ENCODE assay signal across 10 cellular contexts in the genomic region with DNA sequence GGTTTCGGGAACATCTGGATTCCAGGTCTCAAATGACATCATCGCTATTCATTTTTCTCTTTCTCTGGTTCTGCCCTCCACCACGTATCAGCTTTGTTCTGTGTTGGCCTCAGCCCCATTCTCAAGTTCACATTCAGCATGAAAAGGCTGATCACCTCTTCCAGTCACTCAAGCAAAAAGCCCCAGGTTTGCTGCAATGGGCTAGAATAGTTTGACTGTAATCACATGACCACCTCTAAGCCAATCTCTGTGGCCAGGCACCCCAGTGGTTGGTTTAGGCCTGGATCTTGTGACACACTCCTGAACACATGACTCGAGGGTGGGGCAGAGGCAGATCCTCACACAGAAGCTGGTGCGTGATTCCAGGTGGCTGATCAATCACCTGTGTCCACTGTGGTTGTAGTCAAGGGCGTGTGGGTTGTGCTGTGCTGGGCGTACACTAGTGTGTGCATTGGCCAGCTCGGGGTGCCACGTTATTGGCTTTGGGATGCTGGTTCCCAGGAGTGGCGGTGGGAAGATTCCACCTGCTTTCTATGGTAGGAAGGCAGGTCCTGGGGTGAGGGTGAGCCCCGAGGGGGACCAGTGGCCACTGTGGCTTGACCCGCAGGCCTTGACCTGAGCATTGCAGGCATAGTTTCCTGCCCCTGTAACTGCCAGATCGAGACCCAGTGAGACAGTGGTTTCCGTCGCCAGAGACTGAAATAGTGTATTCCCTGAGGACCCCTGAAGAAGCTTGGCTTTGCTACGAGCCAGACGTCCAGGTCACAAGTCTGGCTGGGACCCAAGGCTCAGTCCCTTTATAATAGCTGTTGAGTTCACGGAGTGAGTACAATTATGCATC. TPM values are rescaled to one million over a fixed set of nuclear protein-coding genes. Genes with fewer than 3 reads are reported as not detected.
DNase-seq lines count a peak whose midpoint lies in the region; ATAC-seq and TF ChIP-seq lines count a peak whose summit lies in the region.
"Had no signal": no experiment of that assay in that cellular context is flagged by ENCODE, and none has a peak within 500 bp of the region (broad histone marks: within the 10 kb centered on the region; RNA-seq: fewer than 3 reads in every experiment).

No MANE protein-coding gene starts in this region.

- ATAC-seq in GM19463 (IDR thresholded peaks at IDR 0.05; ENCODE audit: unreplicated experiment) (peak; percentile 94), HG03457 (IDR thresholded peaks at IDR 0.05; ENCODE audit: unreplicated experiment) (peak; percentile 77), left ventricle myocardium superior (peak; percentile 14)

- peak; percentile 63 for DNase-seq in GM12864 (ENCODE audit: low read depth)
- DNase-seq in left ventricle myocardium superior: peak; percentile 45
- no peak for DNase-seq in colonic mucosa
- no peak for DNase-seq in NCI-H2107 treated with DMSO at 0.1 percent for 48 hours (lab: John Stamatoyannopoulos, UW; ENCODE audit: unreplicated experiment)
- DNase-seq in GF-D8 (lab: John Stamatoyannopoulos, UW): no peak
- DNase-seq in inferior parietal cortex (ENCODE audit: extremely low spot score): no peak

- H3K27ac ChIP-seq in colonic mucosa: no peak overlapping the region
- H3K27ac ChIP-seq: cardiac muscle cell had no signal

- H3K4me1 ChIP-seq in colonic mucosa: peaks cover 4% of the 10 kb centered on the region

- intact Hi-C loops in left ventricle myocardium superior (cut with micrococcal nuclease): no loop called here
- intact Hi-C loops in colonic mucosa (cut with DNase I): no loop called here

- H3K27me3 ChIP-seq in colonic mucosa: no peaks in the 10 kb centered on the region
- H3K27me3 ChIP-seq: cardiac muscle cell had no signal

- no peaks in the 10 kb centered on the region for H3K9me3 ChIP-seq in colonic mucosa

- no peaks in the 10 kb centered on the region for H3K36me3 ChIP-seq in colonic mucosa
- H3K36me3 ChIP-seq: cardiac muscle cell had no signal

- TF ChIP-seq CTCF in GM12864 (IDR thresholded peaks at IDR 0.05; ENCODE audit: low read depth, low read length, missing control alignments): no peak
- no peak for TF ChIP-seq CTCF in colonic mucosa (IDR thresholded peaks at IDR 0.05)

- H3K9ac ChIP-seq in colonic mucosa (ENCODE audit: low read depth in 2 of 2, low read length in 2 of 2): no peak overlapping the region

- H3K4me3 ChIP-seq in GM12864 (ENCODE audit: low read depth, low read length) (no peak overlapping the region), colonic mucosa (no peak overlapping the region)
- H3K4me3 ChIP-seq: cardiac muscle cell had no signal

RNA-seq across cellular contexts. Expression of a gene that starts 12.0 kb away (rescaled TPM):
- total RNA-seq in left ventricle myocardium superior (29.9 TPM), colonic mucosa (10 to 100 TPM; 25.8 to 53.4 TPM)

RNA-seq across cellular contexts. Expression of a gene that starts 55.8 kb away (rescaled TPM):
- total RNA-seq in left ventricle myocardium superior (not detected), colonic mucosa (not detected)
- total RNA-seq: renal cortical epithelial cell had no signal

Comparison
In these comparisons a context has a peak if more than half of its experiments do, and no peak if none do; other contexts are left out.
1. DNase-seq: peak in GM12864 (single experiment) and left ventricle myocardium superior (single experiment); none in colonic mucosa (single experiment), NCI-H2107 treated with DMSO at 0.1 percent for 48 hours (single experiment), GF-D8 (single experiment) and inferior parietal cortex (single experiment).
2. ATAC-seq: peak in every context shown above with its lines; median percentile 94 in GM19463; 77 in HG03457; 14 in left ventricle myocardium superior.